Comparison of ENCODE assay signal across 8 cellular contexts in genomic region chr14:102139248-102140026, GRCh38. TPM values are rescaled to one million over a fixed set of nuclear protein-coding genes. Genes with fewer than 3 reads are reported as not detected.
DNase-seq lines count a peak whose midpoint lies in the region; ATAC-seq and TF ChIP-seq lines count a peak whose summit lies in the region.

Gene WDR20 (plus strand): TSS chr14:102139897. CDS start chr14:102139924, 27 bp downstream.

- peaks cover 14% of the 10 kb centered on the region for H3K4me1 Mint-ChIP-seq in activated T-helper 17 cell treated with anti-CD3 and anti-CD28 coated beads, Interleukin-2, amount 50 U/mL, for 72 hours
- H3K4me1 Mint-ChIP-seq in natural killer cell treated with Interleukin-12 subunit alpha and Interleukin-12 subunit beta and Interleukin-15 and Interleukin-18, amount 100 ng/mL, for 72 hours (ENCODE audit: low read depth in 2 of 2) = peaks cover 18 to 21% of the 10 kb centered on the region in 2 donors

- POLR2A ChIA-PET in RWPE1 (lab: Yijun Ruan, JAX; ENCODE audit: low non-redundant PET) = no interaction called here

- peak within 1 kb of the TSS; percentile 84 for H3K27ac ChIP-seq in RWPE1

- H3K9me3 Mint-ChIP-seq in activated T-helper 17 cell treated with anti-CD3 and anti-CD28 coated beads, Interleukin-2, amount 50 U/mL, for 72 hours = no peaks in the 10 kb centered on the region
- no peaks in the 10 kb centered on the region for H3K9me3 Mint-ChIP-seq in natural killer cell treated with Interleukin-12 subunit alpha and Interleukin-12 subunit beta and Interleukin-15 and Interleukin-18, amount 100 ng/mL, for 72 hours

- CTCF ChIA-PET in RWPE1 (lab: Yijun Ruan, JAX) = interaction anchor here (0.6 to 1.0 kb wide), 8 partner anchors 37 to 178 kb away, joined by 3 to 6 read pairs (median 3); no protein-coding TSS in a partner anchor

- peaks cover 37% of the 10 kb centered on the region for H3K36me3 Mint-ChIP-seq in activated T-helper 17 cell treated with anti-CD3 and anti-CD28 coated beads, Interleukin-2, amount 50 U/mL, for 72 hours (ENCODE audit: low read depth)
- no peaks in the 10 kb centered on the region for H3K36me3 Mint-ChIP-seq in natural killer cell treated with Interleukin-12 subunit alpha and Interleukin-12 subunit beta and Interleukin-15 and Interleukin-18, amount 100 ng/mL, for 72 hours

- H3K27ac Mint-ChIP-seq in activated T-helper 17 cell treated with anti-CD3 and anti-CD28 coated beads, Interleukin-2, amount 50 U/mL, for 72 hours = peak within 1 kb of the TSS; percentile 98
- peak within 1 kb of the TSS; percentile 92 to 96 for H3K27ac Mint-ChIP-seq in natural killer cell treated with Interleukin-12 subunit alpha and Interleukin-12 subunit beta and Interleukin-15 and Interleukin-18, amount 100 ng/mL, for 72 hours

- DNase-seq in ELR (ENCODE audit: low read depth) = peak; percentile 99
- peak; percentile 94 for DNase-seq in H4 (ENCODE audit: low spot score)
- peak; percentile 91 for DNase-seq in LNCaP clone FGC (ENCODE audit: low read depth)
- peak; percentile 100 for DNase-seq in RWPE1 (ENCODE audit: low spot score)
- peak; percentile 93 for DNase-seq in fibroblast of peridontal ligament (ENCODE audit: extremely low read depth)
- DNase-seq in natural killer cell treated with Interleukin-12 subunit alpha and Interleukin-12 subunit beta and Interleukin-15 and Interleukin-18, amount 100 ng/mL, for 72 hours (ENCODE audit: low spot score) = peak; percentile 99
- peak; percentile 100 for DNase-seq in stimulated activated naive CD8-positive, alpha-beta T cell treated with anti-CD3 and anti-CD28 coated beads, Interleukin-15, Interleukin-2, amounts not matched to agents 100 U/mL and 50 U/mL, for 24 hours

- peak; percentile 95 for ATAC-seq in activated T-helper 17 cell treated with anti-CD3 and anti-CD28 coated beads, Interleukin-2, amount 50 U/mL, for 72 hours (replicated peaks)
- ATAC-seq in natural killer cell treated with Interleukin-12 subunit alpha and Interleukin-12 subunit beta and Interleukin-15 and Interleukin-18, amount 100 ng/mL, for 72 hours = peak; percentile 98 to 99
- peak; percentile 93 for ATAC-seq in stimulated activated naive CD8-positive, alpha-beta T cell treated with anti-CD3 and anti-CD28 coated beads, Interleukin-15, Interleukin-2, amounts not matched to agents 100 U/mL and 50 U/mL, for 24 hours

- no peaks in the 10 kb centered on the region for H3K27me3 Mint-ChIP-seq in activated T-helper 17 cell treated with anti-CD3 and anti-CD28 coated beads, Interleukin-2, amount 50 U/mL, for 72 hours
- no peaks in the 10 kb centered on the region for H3K27me3 Mint-ChIP-seq in natural killer cell treated with Interleukin-12 subunit alpha and Interleukin-12 subunit beta and Interleukin-15 and Interleukin-18, amount 100 ng/mL, for 72 hours

- 0 out of 2 replicates have a peak, but pooled peaks have one; percentile 4 for TF ChIP-seq CTCF in LNCaP clone FGC (IDR thresholded peaks at IDR 0.05; ENCODE audit: control insufficient read depth, extremely low read depth, insufficient read depth)
- TF ChIP-seq CTCF in RWPE1 (conservative IDR thresholded peaks at IDR 0.05; ENCODE audit: low read depth) = no peak

- H3K4me3 Mint-ChIP-seq in activated T-helper 17 cell treated with anti-CD3 and anti-CD28 coated beads, Interleukin-2, amount 50 U/mL, for 72 hours = peak within 1 kb of the TSS; percentile 95
- H3K4me3 Mint-ChIP-seq in natural killer cell treated with Interleukin-12 subunit alpha and Interleukin-12 subunit beta and Interleukin-15 and Interleukin-18, amount 100 ng/mL, for 72 hours = peak within 1 kb of the TSS; percentile 90

- H3K4me3 ChIP-seq in LNCaP clone FGC (ENCODE audit: low read depth, low read length) = peak within 1 kb of the TSS; percentile 83

RNA-seq across cellular contexts. Expression of gene WDR20, which starts in this region (rescaled TPM):
- 10.7 and 20.3 TPM in 2 replicates for total RNA-seq in H4 (2014; rRNA removed; shearing (Covaris generic))
- 10 to 100 TPM; 30.9 to 33.0 TPM for total RNA-seq in activated T-helper 17 cell treated with anti-CD3 and anti-CD28 coated beads, Interleukin-2, amount 50 U/mL, for 72 hours
- total RNA-seq in natural killer cell treated with Interleukin-12 subunit alpha and Interleukin-12 subunit beta and Interleukin-15 and Interleukin-18, amount 100 ng/mL, for 72 hours = 10 to 100 TPM; 44.9 to 59.3 TPM

Comparison
In these comparisons a context has a peak if more than half of its experiments do, and no peak if none do; other contexts are left out.
1. Peak in every context shown above with its lines: DNase-seq, ATAC-seq, H3K4me3 ChIP-seq and H3K27ac ChIP-seq.